ENCODE assay signal across 1 cellular context in the genomic region with DNA sequence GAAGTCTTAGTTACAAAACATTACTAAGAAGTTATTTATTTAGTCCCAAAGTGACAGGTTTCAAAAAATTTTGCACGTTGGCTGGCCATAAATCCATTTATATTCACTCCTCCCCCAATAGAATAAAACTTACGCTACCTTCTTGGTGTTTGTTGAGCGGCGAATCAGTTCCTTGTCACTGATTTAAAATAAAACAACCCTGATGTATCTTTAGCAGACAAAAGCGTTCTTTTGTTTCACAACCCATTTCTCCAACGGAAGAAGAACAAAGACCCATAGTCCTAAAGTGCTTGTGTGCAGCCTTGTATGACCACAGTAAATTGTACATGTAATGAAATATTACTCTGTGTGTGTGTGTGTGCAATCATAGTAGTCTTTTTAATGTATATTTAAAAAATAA.
TF ChIP-seq lines count a peak whose summit lies in the region.

No MANE protein-coding gene starts in this region.

TF ChIP-seq in GM12878, 131 proteins besides CTCF, POLR2A, EP300 and RAD21:
- TF ChIP-seq, protein P1, sequence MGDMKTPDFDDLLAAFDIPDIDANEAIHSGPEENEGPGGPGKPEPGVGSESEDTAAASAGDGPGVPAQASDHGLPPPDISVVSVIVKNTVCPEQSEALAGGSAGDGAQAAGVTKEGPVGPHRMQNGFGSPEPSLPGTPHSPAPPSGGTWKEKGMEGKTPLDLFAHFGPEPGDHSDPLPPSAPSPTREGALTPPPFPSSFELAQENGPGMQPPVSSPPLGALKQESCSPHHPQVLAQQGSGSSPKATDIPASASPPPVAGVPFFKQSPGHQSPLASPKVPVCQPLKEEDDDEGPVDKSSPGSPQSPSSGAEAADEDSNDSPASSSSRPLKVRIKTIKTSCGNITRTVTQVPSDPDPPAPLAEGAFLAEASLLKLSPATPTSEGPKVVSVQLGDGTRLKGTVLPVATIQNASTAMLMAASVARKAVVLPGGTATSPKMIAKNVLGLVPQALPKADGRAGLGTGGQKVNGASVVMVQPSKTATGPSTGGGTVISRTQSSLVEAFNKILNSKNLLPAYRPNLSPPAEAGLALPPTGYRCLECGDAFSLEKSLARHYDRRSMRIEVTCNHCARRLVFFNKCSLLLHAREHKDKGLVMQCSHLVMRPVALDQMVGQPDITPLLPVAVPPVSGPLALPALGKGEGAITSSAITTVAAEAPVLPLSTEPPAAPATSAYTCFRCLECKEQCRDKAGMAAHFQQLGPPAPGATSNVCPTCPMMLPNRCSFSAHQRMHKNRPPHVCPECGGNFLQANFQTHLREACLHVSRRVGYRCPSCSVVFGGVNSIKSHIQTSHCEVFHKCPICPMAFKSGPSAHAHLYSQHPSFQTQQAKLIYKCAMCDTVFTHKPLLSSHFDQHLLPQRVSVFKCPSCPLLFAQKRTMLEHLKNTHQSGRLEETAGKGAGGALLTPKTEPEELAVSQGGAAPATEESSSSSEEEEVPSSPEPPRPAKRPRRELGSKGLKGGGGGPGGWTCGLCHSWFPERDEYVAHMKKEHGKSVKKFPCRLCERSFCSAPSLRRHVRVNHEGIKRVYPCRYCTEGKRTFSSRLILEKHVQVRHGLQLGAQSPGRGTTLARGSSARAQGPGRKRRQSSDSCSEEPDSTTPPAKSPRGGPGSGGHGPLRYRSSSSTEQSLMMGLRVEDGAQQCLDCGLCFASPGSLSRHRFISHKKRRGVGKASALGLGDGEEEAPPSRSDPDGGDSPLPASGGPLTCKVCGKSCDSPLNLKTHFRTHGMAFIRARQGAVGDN (IDR thresholded peaks at IDR 0.05) = no peak
- TF ChIP-seq YBX1 (IDR thresholded peaks at IDR 0.05) = no peak
- TF ChIP-seq, protein P2, sequence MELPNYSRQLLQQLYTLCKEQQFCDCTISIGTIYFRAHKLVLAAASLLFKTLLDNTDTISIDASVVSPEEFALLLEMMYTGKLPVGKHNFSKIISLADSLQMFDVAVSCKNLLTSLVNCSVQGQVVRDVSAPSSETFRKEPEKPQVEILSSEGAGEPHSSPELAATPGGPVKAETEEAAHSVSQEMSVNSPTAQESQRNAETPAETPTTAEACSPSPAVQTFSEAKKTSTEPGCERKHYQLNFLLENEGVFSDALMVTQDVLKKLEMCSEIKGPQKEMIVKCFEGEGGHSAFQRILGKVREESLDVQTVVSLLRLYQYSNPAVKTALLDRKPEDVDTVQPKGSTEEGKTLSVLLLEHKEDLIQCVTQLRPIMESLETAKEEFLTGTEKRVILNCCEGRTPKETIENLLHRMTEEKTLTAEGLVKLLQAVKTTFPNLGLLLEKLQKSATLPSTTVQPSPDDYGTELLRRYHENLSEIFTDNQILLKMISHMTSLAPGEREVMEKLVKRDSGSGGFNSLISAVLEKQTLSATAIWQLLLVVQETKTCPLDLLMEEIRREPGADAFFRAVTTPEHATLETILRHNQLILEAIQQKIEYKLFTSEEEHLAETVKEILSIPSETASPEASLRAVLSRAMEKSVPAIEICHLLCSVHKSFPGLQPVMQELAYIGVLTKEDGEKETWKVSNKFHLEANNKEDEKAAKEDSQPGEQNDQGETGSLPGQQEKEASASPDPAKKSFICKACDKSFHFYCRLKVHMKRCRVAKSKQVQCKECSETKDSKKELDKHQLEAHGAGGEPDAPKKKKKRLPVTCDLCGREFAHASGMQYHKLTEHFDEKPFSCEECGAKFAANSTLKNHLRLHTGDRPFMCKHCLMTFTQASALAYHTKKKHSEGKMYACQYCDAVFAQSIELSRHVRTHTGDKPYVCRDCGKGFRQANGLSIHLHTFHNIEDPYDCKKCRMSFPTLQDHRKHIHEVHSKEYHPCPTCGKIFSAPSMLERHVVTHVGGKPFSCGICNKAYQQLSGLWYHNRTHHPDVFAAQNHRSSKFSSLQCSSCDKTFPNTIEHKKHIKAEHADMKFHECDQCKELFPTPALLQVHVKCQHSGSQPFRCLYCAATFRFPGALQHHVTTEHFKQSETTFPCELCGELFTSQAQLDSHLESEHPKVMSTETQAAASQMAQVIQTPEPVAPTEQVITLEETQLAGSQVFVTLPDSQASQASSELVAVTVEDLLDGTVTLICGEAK (IDR thresholded peaks at IDR 0.05; ENCODE audit: borderline replicate concordance) = no peak
- TF ChIP-seq ZNF207 (IDR thresholded peaks at IDR 0.05; ENCODE audit: borderline replicate concordance) = no peak
- TF ChIP-seq, protein P3, sequence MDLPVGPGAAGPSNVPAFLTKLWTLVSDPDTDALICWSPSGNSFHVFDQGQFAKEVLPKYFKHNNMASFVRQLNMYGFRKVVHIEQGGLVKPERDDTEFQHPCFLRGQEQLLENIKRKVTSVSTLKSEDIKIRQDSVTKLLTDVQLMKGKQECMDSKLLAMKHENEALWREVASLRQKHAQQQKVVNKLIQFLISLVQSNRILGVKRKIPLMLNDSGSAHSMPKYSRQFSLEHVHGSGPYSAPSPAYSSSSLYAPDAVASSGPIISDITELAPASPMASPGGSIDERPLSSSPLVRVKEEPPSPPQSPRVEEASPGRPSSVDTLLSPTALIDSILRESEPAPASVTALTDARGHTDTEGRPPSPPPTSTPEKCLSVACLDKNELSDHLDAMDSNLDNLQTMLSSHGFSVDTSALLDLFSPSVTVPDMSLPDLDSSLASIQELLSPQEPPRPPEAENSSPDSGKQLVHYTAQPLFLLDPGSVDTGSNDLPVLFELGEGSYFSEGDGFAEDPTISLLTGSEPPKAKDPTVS (IDR thresholded peaks at IDR 0.05; ENCODE audit: low read depth, low read length) = no peak
- no peak for TF ChIP-seq HCFC1 (IDR thresholded peaks at IDR 0.05; ENCODE audit: low read length)
- no peak for TF ChIP-seq JUNB (IDR thresholded peaks at IDR 0.05)
- no peak for TF ChIP-seq GABPA (IDR thresholded peaks at IDR 0.05; ENCODE audit: low read depth)
- no peak for TF ChIP-seq MTA2 (IDR thresholded peaks at IDR 0.05; ENCODE audit: low read depth)
- no peak for TF ChIP-seq ASH2L (IDR thresholded peaks at IDR 0.05; ENCODE audit: borderline replicate concordance, low read depth)
- TF ChIP-seq RUNX3 (IDR thresholded peaks at IDR 0.05; ENCODE audit: low read length) = peak; percentile 53
- TF ChIP-seq SREBF1 (IDR thresholded peaks at IDR 0.05; ENCODE audit: low read length) = no peak
- TF ChIP-seq SMAD5 (IDR thresholded peaks at IDR 0.05; ENCODE audit: low read depth) = no peak
- TF ChIP-seq SREBF2 (IDR thresholded peaks at IDR 0.05; ENCODE audit: low read length) = no peak
- TF ChIP-seq, protein P4, sequence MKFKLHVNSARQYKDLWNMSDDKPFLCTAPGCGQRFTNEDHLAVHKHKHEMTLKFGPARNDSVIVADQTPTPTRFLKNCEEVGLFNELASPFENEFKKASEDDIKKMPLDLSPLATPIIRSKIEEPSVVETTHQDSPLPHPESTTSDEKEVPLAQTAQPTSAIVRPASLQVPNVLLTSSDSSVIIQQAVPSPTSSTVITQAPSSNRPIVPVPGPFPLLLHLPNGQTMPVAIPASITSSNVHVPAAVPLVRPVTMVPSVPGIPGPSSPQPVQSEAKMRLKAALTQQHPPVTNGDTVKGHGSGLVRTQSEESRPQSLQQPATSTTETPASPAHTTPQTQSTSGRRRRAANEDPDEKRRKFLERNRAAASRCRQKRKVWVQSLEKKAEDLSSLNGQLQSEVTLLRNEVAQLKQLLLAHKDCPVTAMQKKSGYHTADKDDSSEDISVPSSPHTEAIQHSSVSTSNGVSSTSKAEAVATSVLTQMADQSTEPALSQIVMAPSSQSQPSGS (IDR thresholded peaks at IDR 0.05; ENCODE audit: low read length) = 0 out of 2 replicates have a peak, but pooled peaks have one; percentile 27
- TF ChIP-seq CBX3 (IDR thresholded peaks at IDR 0.05; ENCODE audit: borderline replicate concordance, low read depth) = no peak
- peak; percentile 89 for TF ChIP-seq PAX5 (IDR thresholded peaks at IDR 0.05; ENCODE audit: borderline replicate concordance, low read depth, low read length)
- no peak for TF ChIP-seq CREB1 (IDR thresholded peaks at IDR 0.05; ENCODE audit: low read depth)
- no peak for TF ChIP-seq NR2F1 (conservative IDR thresholded peaks at IDR 0.05)
- TF ChIP-seq FOXM1 (IDR thresholded peaks at IDR 0.05; ENCODE audit: low read depth, low read length) = 0 out of 2 replicates have a peak, but pooled peaks have one; percentile 51
